In genomic region chr9:37503736-37504135, GRCh38 we compare ENCODE assay signal across 11 cellular contexts. TPM values are rescaled to one million over a fixed set of nuclear protein-coding genes. Genes with fewer than 3 reads are reported as not detected.
DNase-seq lines count a peak whose midpoint lies in the region; ATAC-seq, FAIRE-seq and TF ChIP-seq lines count a peak whose summit lies in the region.
"Had no signal": no experiment of that assay in that cellular context is flagged by ENCODE, and none has a peak within 500 bp of the region (broad histone marks: within the 10 kb centered on the region; RNA-seq: fewer than 3 reads in every experiment).

No MANE protein-coding gene starts in this region.

- H3K23ac ChIP-seq in mesenchymal stem cell (ENCODE audit: low read length in 2 of 2), result no peak overlapping the region

- H3K27me3 ChIP-seq in PC-3 (ENCODE audit: low read length), result no peaks in the 10 kb centered on the region
- H3K27me3 ChIP-seq in astrocyte (ENCODE audit: insufficient read depth, low read length), result no peaks in the 10 kb centered on the region
- H3K27me3 ChIP-seq in mesenchymal stem cell (ENCODE audit: control insufficient read depth in 1 of 2, insufficient read depth in 1 of 2, low read length in 2 of 2), result no peaks in the 10 kb centered on the region

- H4K8ac ChIP-seq in mesenchymal stem cell (ENCODE audit: low read length), result no peak overlapping the region

- peak overlapping the region; percentile 69 for H3K4me3 Mint-ChIP-seq in astrocyte (ENCODE audit: unreplicated experiment)

- H3K27ac Mint-ChIP-seq in astrocyte (ENCODE audit: unreplicated experiment), result peak overlapping the region; percentile 77

- H2AK5ac ChIP-seq in mesenchymal stem cell (ENCODE audit: low read length, severe bottlenecking), result no peak overlapping the region

- CTCF ChIA-PET in PC-3 (lab: Charles Lee), result no interaction called here

- peaks cover 41% of the 10 kb centered on the region for H3K36me3 Mint-ChIP-seq in astrocyte (ENCODE audit: low read depth, unreplicated experiment)

- H3K79me1 ChIP-seq in mesenchymal stem cell (replicated peaks; ENCODE audit: low read length, poor library complexity, severe bottlenecking), result peaks cover 8% of the 10 kb centered on the region

- no peak overlapping the region for H3K18ac ChIP-seq in mesenchymal stem cell (ENCODE audit: low read depth in 1 of 2, low read length in 2 of 2)

- H3K4me1 ChIP-seq in PC-3 (ENCODE audit: insufficient read depth, low read length) (0 out of 2 replicates have a peak, but pooled peaks cover under 1% of the 10 kb centered on the region), astrocyte (ENCODE audit: insufficient read depth, low read length) (peaks cover 7% of the 10 kb centered on the region), mesenchymal stem cell (ENCODE audit: control insufficient read depth, insufficient read depth, low read depth, low read length) (no peaks in the 10 kb centered on the region)
- H3K4me1 ChIP-seq: parathyroid adenoma had no signal

- H4K20me1 ChIP-seq in PC-3 (ENCODE audit: low read length) (no peaks in the 10 kb centered on the region), astrocyte (ENCODE audit: insufficient read depth, low read length) (peaks cover 55% of the 10 kb centered on the region)

- H3K27ac ChIP-seq in PC-3 (ENCODE audit: low read length) (no peak overlapping the region), astrocyte (ENCODE audit: low read depth, low read length) (no peak overlapping the region), mesenchymal stem cell (ENCODE audit: low read length, poor library complexity, severe bottlenecking) (no peak overlapping the region)
- H3K27ac ChIP-seq: parathyroid adenoma had no signal

- POLR2A ChIA-PET in PC-3 (lab: Charles Lee; ENCODE audit: unreplicated experiment), result no interaction called here

- H3K27me3 Mint-ChIP-seq in astrocyte (ENCODE audit: low read depth, unreplicated experiment), result no peaks in the 10 kb centered on the region

- no peak overlapping the region for H2BK12ac ChIP-seq in mesenchymal stem cell (ENCODE audit: low read length in 2 of 2)

- peaks cover 6% of the 10 kb centered on the region for H3K4me1 Mint-ChIP-seq in astrocyte (ENCODE audit: low read depth, unreplicated experiment)

- peaks cover 38% of the 10 kb centered on the region for H3K36me3 ChIP-seq in PC-3 (ENCODE audit: low read depth, low read length)
- peaks cover 52% of the 10 kb centered on the region for H3K36me3 ChIP-seq in astrocyte (ENCODE audit: insufficient read depth, low read length)
- H3K36me3 ChIP-seq in mesenchymal stem cell (ENCODE audit: control insufficient read depth in 1 of 2, insufficient read depth in 2 of 2, low read depth in 1 of 2, low read length in 2 of 2), result peaks cover 56 to 81% of the 10 kb centered on the region in 2 experiments

- ATAC-seq in PC-3 (no peak), HG03135 (IDR thresholded peaks at IDR 0.05; ENCODE audit: unreplicated experiment) (no peak), GM21360 (IDR thresholded peaks at IDR 0.05; ENCODE audit: unreplicated experiment) (no peak), HG03442 (IDR thresholded peaks at IDR 0.05; ENCODE audit: unreplicated experiment) (no peak)

- H3K4me3 ChIP-seq in PC-3 (ENCODE audit: low read length), result no peak overlapping the region
- H3K4me3 ChIP-seq in astrocyte (ENCODE audit: insufficient read depth, low read depth, low read length), result no peak overlapping the region
- no peak overlapping the region for H3K4me3 ChIP-seq in mesenchymal stem cell (ENCODE audit: insufficient read depth in 1 of 2, low read depth in 1 of 2, low read length in 2 of 2)

- H3K9ac ChIP-seq in PC-3 (ENCODE audit: low read length), result no peak overlapping the region
- H3K9ac ChIP-seq in astrocyte (ENCODE audit: low read length), result no peak overlapping the region
- H3K9ac ChIP-seq in mesenchymal stem cell (ENCODE audit: low read length), result no peak overlapping the region
- H3K9ac ChIP-seq: parathyroid adenoma had no signal

- DNase-seq in EL (peak; percentile 32), PC-3 (peak; percentile 18), astrocyte (ENCODE audit: low read depth) (peak; percentile 3), mesenchymal stem cell (peak; percentile 29), DMS53 treated with DMSO at 0.1 percent for 48 hours (lab: John Stamatoyannopoulos, UW; ENCODE audit: unreplicated experiment) (no peak)
- DNase-seq: DMS53; effector CD8-positive, alpha-beta T cell had no signal

- H4K91ac ChIP-seq in mesenchymal stem cell (ENCODE audit: low read length), result no peak overlapping the region

- WGBS in mesenchymal stem cell, result 88% methylated on average over 3 of the region's 3 CpGs

- H2BK15ac ChIP-seq in mesenchymal stem cell (ENCODE audit: low read depth, poor library complexity, severe bottlenecking), result no peak overlapping the region

- H2AFZ ChIP-seq in PC-3 (ENCODE audit: low read length) (no peak overlapping the region), astrocyte (ENCODE audit: low read depth, low read length) (no peak overlapping the region), mesenchymal stem cell (ENCODE audit: low read depth, low read length) (no peak overlapping the region)
- H2AFZ ChIP-seq: parathyroid adenoma had no signal

- no TSS peak for BruUV-seq in PC-3 (replicated peaks; lab: Mats Ljungman, UMichigan)

- no peak for FAIRE-seq in astrocyte (lab: Jason Lieb, UNC)

- intact Hi-C loops in PC-3 (cut with micrococcal nuclease), result no loop called here

- H2BK5ac ChIP-seq in mesenchymal stem cell (ENCODE audit: low read depth, low read length, poor library complexity, severe bottlenecking), result no peak overlapping the region

- H3K4ac ChIP-seq in mesenchymal stem cell (ENCODE audit: low read depth in 1 of 2, low read length in 2 of 2), result no peak overlapping the region

- no peaks in the 10 kb centered on the region for H3K9me3 ChIP-seq in PC-3 (ENCODE audit: low read length)
- H3K9me3 ChIP-seq in astrocyte (ENCODE audit: insufficient read depth, low read depth, low read length), result no peaks in the 10 kb centered on the region
- no peaks in the 10 kb centered on the region for H3K9me3 ChIP-seq in mesenchymal stem cell (ENCODE audit: control insufficient read depth, low read length)

- H3F3A ChIP-seq in PC-3 (ENCODE audit: low read length, unreplicated experiment), result no peaks in the 10 kb centered on the region

- H3K14ac ChIP-seq in mesenchymal stem cell (ENCODE audit: low read length in 2 of 2), result no peak overlapping the region

- H3K9me2 ChIP-seq in PC-3 (replicated peaks; ENCODE audit: low read length), result no peaks in the 10 kb centered on the region

- no peak overlapping the region for H2BK120ac ChIP-seq in mesenchymal stem cell (ENCODE audit: low read depth, low read length)

- H3K79me2 ChIP-seq in PC-3 (ENCODE audit: low read length), result no peaks in the 10 kb centered on the region
- H3K79me2 ChIP-seq in astrocyte (ENCODE audit: insufficient read depth, low read length), result peaks cover 13% of the 10 kb centered on the region
- H3K79me2 ChIP-seq: parathyroid adenoma had no signal

- no peak overlapping the region for H3K4me2 ChIP-seq in PC-3 (ENCODE audit: low read length)
- no peak overlapping the region for H3K4me2 ChIP-seq in astrocyte (ENCODE audit: low read length)
- H3K4me2 ChIP-seq in mesenchymal stem cell (ENCODE audit: low read length, poor library complexity, severe bottlenecking), result no peak overlapping the region

- peaks cover 3% of the 10 kb centered on the region for H3K9me3 Mint-ChIP-seq in astrocyte (ENCODE audit: unreplicated experiment)

- no peak for TF ChIP-seq CTCF in PC-3 (conservative IDR thresholded peaks at IDR 0.05; ENCODE audit: low read depth, low read length)
- no peak for TF ChIP-seq CTCF in astrocyte (IDR thresholded peaks at IDR 0.05; ENCODE audit: insufficient read depth, low read depth, low read length)

RNA-seq across cellular contexts. Expression of gene POLR1E, which starts 18.0 kb away (rescaled TPM):
- total RNA-seq in PC-3 (2014; rRNA removed), result 37.0 and 37.2 TPM in 2 replicates
- 20.5 and 23.2 TPM in 2 replicates for total RNA-seq in astrocyte
- polyA plus RNA-seq in mesenchymal stem cell (2013, experiment 1 of 2), result 11.0 TPM
- polyA plus RNA-seq in mesenchymal stem cell (2013, experiment 2 of 2), result 10.2 TPM

RNA-seq across cellular contexts. Expression of gene ZBTB5, which starts 38.5 kb away (rescaled TPM):
- total RNA-seq in PC-3 (2014; rRNA removed) (5.8 and 6.4 TPM in 2 replicates), astrocyte (11.3 and 12.3 TPM in 2 replicates)
- 6.0 TPM for polyA plus RNA-seq in mesenchymal stem cell (2013, experiment 1 of 2)
- polyA plus RNA-seq in mesenchymal stem cell (2013, experiment 2 of 2), result 5.9 TPM
